Comparison of ENCODE assay signal across 21 cellular contexts in the genomic region with DNA sequence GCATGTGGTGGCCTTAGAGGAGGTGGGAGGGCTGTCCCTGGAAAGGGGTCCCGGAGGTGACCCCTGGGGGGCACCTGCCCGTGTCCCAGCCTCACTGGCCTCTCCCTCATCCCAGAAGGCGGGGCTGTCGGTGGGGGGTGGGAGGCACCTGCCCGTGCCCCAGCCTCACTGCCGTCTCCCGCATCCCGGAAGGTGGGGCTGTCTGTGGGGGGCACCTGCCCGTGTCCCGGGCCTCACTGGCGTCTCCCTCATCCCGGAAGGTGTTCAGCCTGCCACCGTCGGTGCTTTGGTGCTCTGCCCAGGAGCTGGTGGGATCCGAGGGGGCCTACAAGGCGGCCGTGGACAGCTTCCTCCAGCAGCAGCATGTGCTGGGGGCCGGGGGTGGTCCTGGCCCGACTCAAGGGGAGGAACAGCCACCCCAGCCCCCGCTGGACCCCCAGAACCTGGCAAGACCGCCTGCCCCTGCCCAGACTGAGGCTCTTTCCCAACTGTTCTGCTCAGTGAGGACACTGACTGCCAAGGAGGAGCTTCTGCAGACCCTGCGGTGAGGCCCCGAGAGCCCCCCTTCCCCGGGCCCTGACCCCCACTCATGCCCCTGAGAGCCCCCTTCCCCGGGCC. TPM values are rescaled to one million over a fixed set of nuclear protein-coding genes. Genes with fewer than 3 reads are reported as not detected.
"Had no signal": no experiment of that assay in that cellular context is flagged by ENCODE, and none has a peak within 500 bp of the region (broad histone marks: within the 10 kb centered on the region; RNA-seq: fewer than 3 reads in every experiment).

No MANE protein-coding gene starts in this region.

- H3K27me3 Mint-ChIP-seq: natural killer cell treated with Interleukin-12 subunit alpha and Interleukin-12 subunit beta and Interleukin-15 and Interleukin-18, amount 100 ng/mL, for 72 hours; type B pancreatic cell had no signal

- H3K9me3 ChIP-seq: esophagus muscularis mucosa, gastrocnemius medialis, heart right ventricle, left ventricle myocardium inferior, lower lobe of right lung, sigmoid colon, suprapubic skin, thyroid gland had no signal

- H3K9me3 Mint-ChIP-seq: natural killer cell treated with Interleukin-12 subunit alpha and Interleukin-12 subunit beta and Interleukin-15 and Interleukin-18, amount 100 ng/mL, for 72 hours; type B pancreatic cell had no signal

- H3K27me3 ChIP-seq: esophagus muscularis mucosa, gastrocnemius medialis, heart right ventricle, sigmoid colon, suprapubic skin, thyroid gland had no signal

- H3K4me3 ChIP-seq: esophagus muscularis mucosa, gastrocnemius medialis, heart right ventricle, left ventricle myocardium inferior, lower lobe of right lung, sigmoid colon, skin epidermis, suprapubic skin, thyroid gland had no signal

- H3K36me3 Mint-ChIP-seq: natural killer cell treated with Interleukin-12 subunit alpha and Interleukin-12 subunit beta and Interleukin-15 and Interleukin-18, amount 100 ng/mL, for 72 hours; type B pancreatic cell had no signal

- H3K27ac Mint-ChIP-seq: natural killer cell treated with Interleukin-12 subunit alpha and Interleukin-12 subunit beta and Interleukin-15 and Interleukin-18, amount 100 ng/mL, for 72 hours; type B pancreatic cell had no signal

- DNase-seq: effector memory CD4-positive, alpha-beta T cell; gastrocnemius medialis; heart right ventricle; kidney; left cardiac atrium; left ventricle myocardium inferior; lower lobe of right lung; mesenchymal stem cell; midbrain; sigmoid colon; stimulated activated CD4-positive, alpha-beta T cell treated with anti-CD3 and anti-CD28 coated beads, Interleukin-2, amount 100 ng/mL, for 24 hours; stimulated activated CD4-positive, alpha-beta T cell treated with anti-CD3 and anti-CD28 coated beads, Interleukin-4, amount 100 ng/mL, for 4 hours; stimulated activated naive CD8-positive, alpha-beta T cell treated with anti-CD3 and anti-CD28 coated beads, Interleukin-15, Interleukin-2, amounts not matched to agents 100 U/mL and 50 U/mL, for 24 hours; thyroid gland had no signal

- H3K4me3 Mint-ChIP-seq: natural killer cell treated with Interleukin-12 subunit alpha and Interleukin-12 subunit beta and Interleukin-15 and Interleukin-18, amount 100 ng/mL, for 72 hours; type B pancreatic cell had no signal

RNA-seq across cellular contexts. Expression of a gene that starts 26.2 kb away (rescaled TPM):
- total RNA-seq: fibroblast of villous mesenchyme, osteoblast had no signal
